ENCODE assay signal across 8 cellular contexts in genomic region chr17:80474933-80475915, GRCh38. TPM values are rescaled to one million over a fixed set of nuclear protein-coding genes. Genes with fewer than 3 reads are reported as not detected.
DNase-seq lines count a peak whose midpoint lies in the region; ATAC-seq, FAIRE-seq and TF ChIP-seq lines count a peak whose summit lies in the region.

No MANE protein-coding gene starts in this region.

- ATAC-seq in HepG2 (0 out of 3 replicates have a peak, but pooled peaks have one; percentile 2), HG03097 (IDR thresholded peaks at IDR 0.05; ENCODE audit: low FRiP score, unreplicated experiment) (no peak), HG03565 (IDR thresholded peaks at IDR 0.05; ENCODE audit: unreplicated experiment) (no peak)

- H3K36me3 Mint-ChIP-seq in activated T-helper 1 cell treated with anti-CD3 and anti-CD28 coated beads, Interleukin-12 subunit alpha, Interleukin-12 subunit beta, Interleukin-2, Interleukin-4 antibody, amounts not matched to agents 30 ng/mL and 10 ng/mL and 1 ng/mL, durations not matched to agents 14 hours and 24 hours and 36 hours (ENCODE audit: low read depth) = peaks cover 17% of the 10 kb centered on the region

- H3K4me2 ChIP-seq in HepG2 (ENCODE audit: low read depth, low read length) = no peak overlapping the region; the same call in 1 of the 2 replicates

- peak overlapping the region; percentile 63 for H3K27ac Mint-ChIP-seq in activated T-helper 1 cell treated with anti-CD3 and anti-CD28 coated beads, Interleukin-12 subunit alpha, Interleukin-12 subunit beta, Interleukin-2, Interleukin-4 antibody, amounts not matched to agents 30 ng/mL and 10 ng/mL and 1 ng/mL, durations not matched to agents 14 hours and 24 hours and 36 hours

- no peak for TF ChIP-seq EP300 in HepG2 (IDR thresholded peaks at IDR 0.05; ENCODE audit: low read depth in 2 of 2, low read length in 2 of 2)
- no peak for TF ChIP-seq EP300 in HepG2 (CRISPR knock-in tag; IDR thresholded peaks at IDR 0.05; ENCODE audit: borderline replicate concordance)

- no peak for FAIRE-seq in HepG2 (lab: Jason Lieb, UNC)

- BruUV-seq in A673 (replicated peaks; lab: Mats Ljungman, UMichigan) = no TSS peak
- no TSS peak for BruUV-seq in HepG2 (replicated peaks; lab: Mats Ljungman, UMichigan)

- H4K20me1 ChIP-seq in HepG2 (ENCODE audit: insufficient read depth, low read length) = peaks cover 21% of the 10 kb centered on the region; the same call in 1 of the 2 replicates

- H3K27me3 ChIP-seq in A673 (replicated peaks; ENCODE audit: insufficient read depth, low read depth, low read length, poor library complexity) = peaks cover 97% of the 10 kb centered on the region
- H3K27me3 ChIP-seq in H7 (ENCODE audit: control insufficient read depth, insufficient read depth, low read length) = peaks cover 84% of the 10 kb centered on the region
- H3K27me3 ChIP-seq in HepG2 (ENCODE audit: control insufficient read depth in 1 of 2, insufficient read depth in 2 of 2, low read length in 2 of 2) = peaks cover 65 to 97% of the 10 kb centered on the region in 2 experiments

- H3K9me3 Mint-ChIP-seq in activated T-helper 1 cell treated with anti-CD3 and anti-CD28 coated beads, Interleukin-12 subunit alpha, Interleukin-12 subunit beta, Interleukin-2, Interleukin-4 antibody, amounts not matched to agents 30 ng/mL and 10 ng/mL and 1 ng/mL, durations not matched to agents 14 hours and 24 hours and 36 hours = no peaks in the 10 kb centered on the region

- peak; percentile 42 for DNase-seq in A673 (ENCODE audit: low spot score)
- DNase-seq in H7 = peak; percentile 86
- DNase-seq in activated T-helper 1 cell treated with anti-CD3 and anti-CD28 coated beads, Interleukin-12 subunit alpha, Interleukin-12 subunit beta, Interleukin-2, Interleukin-4 antibody, amounts not matched to agents 30 ng/mL and 10 ng/mL and 1 ng/mL, durations not matched to agents 14 hours and 24 hours and 36 hours (ENCODE audit: low spot score) = no peak
- DNase-seq in HepG2 (ENCODE audit: low spot score) = no peak
- no peak for DNase-seq in DMS79 (lab: John Stamatoyannopoulos, UW)
- no peak for DNase-seq in SW 1271 (lab: John Stamatoyannopoulos, UW)

- H3K79me2 ChIP-seq in HepG2 (ENCODE audit: insufficient read depth, low read length) = no peaks in the 10 kb centered on the region

- CTCF ChIA-PET in A673 (lab: Charles Lee) (interaction anchor here (0.6 to 1.0 kb wide), 2 partner anchors 21 to 384 kb away, joined by 3 to 4 read pairs; no protein-coding TSS in a partner anchor), HepG2 (lab: Yijun Ruan, JAX; ENCODE audit: low intra/inter-chr PET ratio, low total read pairs) (no interaction called here)

- peaks cover 18% of the 10 kb centered on the region for H3K4me1 Mint-ChIP-seq in activated T-helper 1 cell treated with anti-CD3 and anti-CD28 coated beads, Interleukin-12 subunit alpha, Interleukin-12 subunit beta, Interleukin-2, Interleukin-4 antibody, amounts not matched to agents 30 ng/mL and 10 ng/mL and 1 ng/mL, durations not matched to agents 14 hours and 24 hours and 36 hours (ENCODE audit: low read depth)

- 22% methylated on average over 41 of the region's 56 CpGs for WGBS in HepG2 (ENCODE audit: low lambda C conversion rate)

- peaks cover 32% of the 10 kb centered on the region for H3K27me3 Mint-ChIP-seq in activated T-helper 1 cell treated with anti-CD3 and anti-CD28 coated beads, Interleukin-12 subunit alpha, Interleukin-12 subunit beta, Interleukin-2, Interleukin-4 antibody, amounts not matched to agents 30 ng/mL and 10 ng/mL and 1 ng/mL, durations not matched to agents 14 hours and 24 hours and 36 hours (ENCODE audit: insufficient read depth)

- POLR2A ChIA-PET in A673 (lab: Charles Lee; ENCODE audit: low non-redundant PET) (no interaction called here), HepG2 (lab: Yijun Ruan, JAX) (interaction anchor here (1.5 kb wide), 1 partner anchor 20 kb away, joined by 8 read pairs; no protein-coding TSS in a partner anchor)

- intact Hi-C loops in A673 (cut with micrococcal nuclease; ENCODE audit: unreplicated experiment) (no loop called here), HepG2 (cut with micrococcal nuclease; ENCODE audit: unreplicated experiment) (loop anchor here (5.0 kb wide), 1 partner anchor 912 kb away; no protein-coding TSS in a partner anchor)
- intact Hi-C loops in activated T-helper 1 cell treated with anti-CD3 and anti-CD28 coated beads, Interleukin-12 subunit alpha, Interleukin-12 subunit beta, Interleukin-2, Interleukin-4 antibody, amounts not matched to agents 30 ng/mL and 10 ng/mL and 1 ng/mL, durations not matched to agents 14 hours and 24 hours and 36 hours (cut with micrococcal nuclease) = loop anchor here (2.0 to 5.0 kb wide), 2 partner anchors 20 to 67 kb away; partner anchors contain the start of gene RPTOR

- peak overlapping the region; percentile 15 for H3K4me3 ChIP-seq in A673 (ENCODE audit: low read depth, low read length, poor library complexity, severe bottlenecking)
- peak overlapping the region; percentile 14; the same call in 1 of the 2 replicates for H3K4me3 ChIP-seq in H7 (ENCODE audit: insufficient read depth, low read depth, low read length)
- peak overlapping the region in 1 of 3 experiments; percentile 5; a peak in 1 of 6 replicates for H3K4me3 ChIP-seq in HepG2 (replicated peaks in 1 of 3; ENCODE audit: insufficient read depth in 1 of 3, low read depth in 2 of 3, low read length in 3 of 3)

- H3K9me3 ChIP-seq in A673 (ENCODE audit: low read depth, low read length, poor library complexity, severe bottlenecking) (no peaks in the 10 kb centered on the region), HepG2 (ENCODE audit: low read length) (no peaks in the 10 kb centered on the region)

- H3K4me1 ChIP-seq in A673 (ENCODE audit: insufficient read depth, low read length, poor library complexity, severe bottlenecking) = peaks cover 36% of the 10 kb centered on the region
- peaks cover 33% of the 10 kb centered on the region for H3K4me1 ChIP-seq in HepG2 (ENCODE audit: insufficient read depth, low read length)

- H3K9ac ChIP-seq in HepG2 (ENCODE audit: insufficient read depth, low read depth, low read length) = no peak overlapping the region

- H2AFZ ChIP-seq in HepG2 (ENCODE audit: low read length) = no peak overlapping the region

- H3K36me3 ChIP-seq in A673 (ENCODE audit: insufficient read depth, low read length, poor library complexity, severe bottlenecking) = no peaks in the 10 kb centered on the region
- H3K36me3 ChIP-seq in H7 (replicated peaks; ENCODE audit: control insufficient read depth, insufficient read depth, low read length) = no peaks in the 10 kb centered on the region
- H3K36me3 ChIP-seq in HepG2 (replicated peaks in 1 of 2; ENCODE audit: control insufficient read depth in 1 of 2, insufficient read depth in 2 of 2, low read length in 2 of 2) = no peaks in the 10 kb centered on the region

- no peak; the same call in 1 of the 2 replicates for TF ChIP-seq CTCF in A673 (conservative IDR thresholded peaks at IDR 0.05; ENCODE audit: low read depth, low read length)
- TF ChIP-seq CTCF in HepG2 (CRISPR knock-in tag; IDR thresholded peaks at IDR 0.05) = no peak

- no peak overlapping the region for H3K27ac ChIP-seq in A673 (ENCODE audit: low read depth, low read length, poor library complexity, severe bottlenecking)
- H3K27ac ChIP-seq in HepG2 (ENCODE audit: extremely low read length, insufficient read depth, low read length) = no peak overlapping the region

- no peak for TF ChIP-seq RAD21 in HepG2 (CRISPR knock-in tag; IDR thresholded peaks at IDR 0.05)

- in situ Hi-C loops in HepG2 (cut with HindIII; ENCODE audit: extremely low pct_ligation_motif_present, low pct_unique_long_range_greater_than_20kb) = no loop called here

- H3K4me3 Mint-ChIP-seq in activated T-helper 1 cell treated with anti-CD3 and anti-CD28 coated beads, Interleukin-12 subunit alpha, Interleukin-12 subunit beta, Interleukin-2, Interleukin-4 antibody, amounts not matched to agents 30 ng/mL and 10 ng/mL and 1 ng/mL, durations not matched to agents 14 hours and 24 hours and 36 hours = peak overlapping the region; percentile 80

- no peak for TF ChIP-seq POLR2A in HepG2 (IDR thresholded peaks at IDR 0.05; ENCODE audit: insufficient read depth in 1 of 2, low read depth in 2 of 2, low read length in 2 of 2)

RNA-seq across cellular contexts. Expression of gene NPTX1, which starts 1.2 kb away (rescaled TPM):
- total RNA-seq in A673 (2021) (0.15 and 0.43 TPM in 2 replicates), HepG2 (2016; rRNA removed; fragmentation: Illumina TruSeq; extraction: Trizol) (not detected in 2 replicates)
- 1.6 and 4.2 TPM in 2 replicates for total RNA-seq in H7 (2014; rRNA removed; shearing (Covaris generic))
- 23.4 and 24.2 TPM in 2 replicates for total RNA-seq in activated T-helper 1 cell treated with anti-CD3 and anti-CD28 coated beads, Interleukin-12 subunit alpha, Interleukin-12 subunit beta, Interleukin-2, Interleukin-4 antibody, amounts not matched to agents 30 ng/mL and 10 ng/mL and 1 ng/mL, durations not matched to agents 14 hours and 24 hours and 36 hours
- not detected in 2 replicates for total RNA-seq in HepG2 (2016; cell fraction: cytosol; rRNA removed; fragmentation: Illumina TruSeq; extraction: Trizol; ENCODE audit: low read depth)
- not detected in 2 replicates for total RNA-seq in HepG2 (2016; cell fraction: insoluble cytoplasmic fraction; rRNA removed; fragmentation: Illumina TruSeq; extraction: Trizol)
- total RNA-seq in HepG2 (2016; cell fraction: membrane; rRNA removed; fragmentation: Illumina TruSeq; extraction: Trizol) = not detected in 2 replicates
- not detected in 2 replicates for total RNA-seq in HepG2 (2016; cell fraction: nucleus; rRNA removed; fragmentation: Illumina TruSeq; extraction: Trizol)
- 0.01 TPM in 1 of 2 replicates, not detected in the other for polyA plus RNA-seq in HepG2 (2011; rRNA removed)
- polyA plus RNA-seq in HepG2 (2011; cell fraction: cytosol; rRNA removed) = not detected in 2 replicates
- polyA plus RNA-seq in HepG2 (2011; cell fraction: nucleus; rRNA removed) = not detected in 2 replicates
- not detected in 2 replicates for polyA plus RNA-seq in HepG2 (2012)
- not detected in 2 replicates for polyA plus RNA-seq in HepG2 (2016; cell fraction: cytosol; fragmentation: Illumina TruSeq; extraction: Trizol; ENCODE audit: low read depth)
- polyA plus RNA-seq in HepG2 (2016; cell fraction: insoluble cytoplasmic fraction; fragmentation: Illumina TruSeq; extraction: Trizol; ENCODE audit: low read depth) = not detected in 2 replicates
- not detected in 2 replicates for polyA plus RNA-seq in HepG2 (2016; cell fraction: membrane; fragmentation: Illumina TruSeq; extraction: Trizol; ENCODE audit: low read depth)
- not detected in 2 replicates for polyA plus RNA-seq in HepG2 (2016; cell fraction: nucleus; fragmentation: Illumina TruSeq; extraction: Trizol; ENCODE audit: insufficient read depth, low read depth)
- 17.0 TPM in 1 of 2 replicates, not detected in the other for polyA minus RNA-seq in HepG2 (2011; rRNA and poly(A)+ RNA removed; ENCODE audit: low replicate concordance)
- polyA minus RNA-seq in HepG2 (2011; cell fraction: cytosol; rRNA and poly(A)+ RNA removed) = 0.10 TPM in 1 of 2 replicates, not detected in the other
- 0.25 TPM in 1 of 2 replicates, not detected in the other for polyA minus RNA-seq in HepG2 (2011; cell fraction: nucleus; rRNA and poly(A)+ RNA removed)

Comparison
In these comparisons a context has a peak if more than half of its experiments do, and no peak if none do; other contexts are left out.
1. DNase-seq: peak in A673 (single experiment) and H7 (single experiment); none in activated T-helper 1 cell treated with anti-CD3 and anti-CD28 coated beads, Interleukin-12 subunit alpha, Interleukin-12 subunit beta, Interleukin-2, Interleukin-4 antibody, amounts not matched to agents 30 ng/mL and 10 ng/mL and 1 ng/mL, durations not matched to agents 14 hours and 24 hours and 36 hours (single experiment), HepG2 (single experiment), DMS79 (single experiment) and SW 1271 (0 of 2).